ENCODE assay signal across 30 cellular contexts in genomic region chr1:187267745-187268277, GRCh38.
"Had no signal": no experiment of that assay in that cellular context is flagged by ENCODE, and none has a peak within 500 bp of the region (broad histone marks: within the 10 kb centered on the region; RNA-seq: fewer than 3 reads in every experiment).

No MANE protein-coding gene starts in this region.

- H3K27ac ChIP-seq: brain microvascular endothelial cell, PC-9, RWPE1 had no signal

- H3K27ac Mint-ChIP-seq: activated CD4-positive, alpha-beta memory T cell treated with anti-CD3 and anti-CD28 coated beads for 36 hours; activated naive CD4-positive, alpha-beta T cell treated with anti-CD3 and anti-CD28 coated beads, Interleukin-2, amount 10 ng/mL, durations not matched to agents 7 days and 5 days; activated naive CD8-positive, alpha-beta T cell; activated naive CD8-positive, alpha-beta T cell treated with anti-CD3 and anti-CD28 coated beads, Interleukin-2, amount 50 U/mL, for 24 hours; T-helper 1 cell treated with Interleukin-12 subunit alpha and Interleukin-12 subunit beta and Interleukin-4 antibody, amounts not matched to agents 30 μg/mL and 1 μg/mL, for 36 hours; T-helper 2 cell treated with Interferon-gamma antibody and Interleukin-4, amounts not matched to agents 5 μg/mL and 100 μg/mL, for 36 hours had no signal

- H3K36me3 Mint-ChIP-seq: activated CD4-positive, alpha-beta memory T cell treated with anti-CD3 and anti-CD28 coated beads for 36 hours; activated naive CD4-positive, alpha-beta T cell treated with anti-CD3 and anti-CD28 coated beads, Interleukin-2, amount 10 ng/mL, durations not matched to agents 7 days and 5 days; activated naive CD8-positive, alpha-beta T cell had no signal

- H3K36me3 ChIP-seq: brain microvascular endothelial cell had no signal

- H3K4me3 Mint-ChIP-seq: activated CD4-positive, alpha-beta memory T cell treated with anti-CD3 and anti-CD28 coated beads for 36 hours; activated naive CD4-positive, alpha-beta T cell treated with anti-CD3 and anti-CD28 coated beads, Interleukin-2, amount 10 ng/mL, durations not matched to agents 7 days and 5 days; activated naive CD8-positive, alpha-beta T cell; activated naive CD8-positive, alpha-beta T cell treated with anti-CD3 and anti-CD28 coated beads, Interleukin-2, amount 50 U/mL, for 24 hours; activated T-cell treated with anti-CD3 and anti-CD28 coated beads, Interleukin-2, amount 50 U/mL, for 4 hours; T-helper 1 cell treated with Interleukin-12 subunit alpha and Interleukin-12 subunit beta and Interleukin-4 antibody, amounts not matched to agents 30 μg/mL and 1 μg/mL, for 36 hours; T-helper 2 cell treated with Interferon-gamma antibody and Interleukin-4, amounts not matched to agents 5 μg/mL and 100 μg/mL, for 36 hours had no signal

- H3K4me3 ChIP-seq: PC-9 had no signal

- H3K4me1 Mint-ChIP-seq: activated naive CD4-positive, alpha-beta T cell treated with anti-CD3 and anti-CD28 coated beads, Interleukin-2, amount 10 ng/mL, durations not matched to agents 7 days and 5 days; activated naive CD8-positive, alpha-beta T cell treated with anti-CD3 and anti-CD28 coated beads, Interleukin-2, amount 50 U/mL, for 24 hours had no signal

- FAIRE-seq: RCC 7860 had no signal

- DNase-seq: activated CD4-positive, alpha-beta memory T cell treated with anti-CD3 and anti-CD28 coated beads for 36 hours; activated CD4-positive, alpha-beta T cell treated with anti-CD3 and anti-CD28 coated beads, Interleukin-2, amount 50 U/mL, for 1 hour; activated CD8-positive, alpha-beta memory T cell treated with anti-CD3 and anti-CD28 coated beads, Interleukin-2, amount 50 U/mL, for 4 hours; activated effector memory CD4-positive, alpha-beta T cell treated with Interleukin-2 at 50 U/mL for 16 hours; activated naive CD4-positive, alpha-beta T cell treated with anti-CD3 and anti-CD28 coated beads, Interleukin-2, amount 10 ng/mL, durations not matched to agents 7 days and 5 days; activated naive CD8-positive, alpha-beta T cell treated with anti-CD3 and anti-CD28 coated beads, Interleukin-2, amount 50 U/mL, for 24 hours; activated T-cell treated with anti-CD3 and anti-CD28 coated beads for 4 hours; activated T-cell treated with anti-CD3 and anti-CD28 coated beads, Interleukin-2, amount 50 U/mL, for 4 hours; aorta; brain microvascular endothelial cell; central memory CD4-positive, alpha-beta T cell; NCI-H1048; NCI-H1105 treated with DMSO at 0.1 percent for 48 hours; NCI-H1436; NCI-H1694; NCI-H1930; NCI-H2081 treated with DMSO at 0.1 percent for 48 hours; NCI-H226; NCI-H510A; NCI-H526; NCI-H748 treated with DMSO at 0.1 percent for 48 hours; NK-92 treated with Interleukin-12 subunit alpha and Interleukin-12 subunit beta, amount 100 ng/mL, for 24 hours; PC-9; SIG-M5 had no signal

- ATAC-seq: activated naive CD8-positive, alpha-beta T cell treated with anti-CD3 and anti-CD28 coated beads, Interleukin-2, amount 50 U/mL, for 24 hours; activated T-cell treated with anti-CD3 and anti-CD28 coated beads, Interleukin-2, amount 50 U/mL, for 4 hours; Right ventricle myocardium inferior had no signal

- H3K27me3 Mint-ChIP-seq: activated CD4-positive, alpha-beta memory T cell treated with anti-CD3 and anti-CD28 coated beads for 36 hours; activated naive CD4-positive, alpha-beta T cell treated with anti-CD3 and anti-CD28 coated beads, Interleukin-2, amount 10 ng/mL, durations not matched to agents 7 days and 5 days; activated naive CD8-positive, alpha-beta T cell; activated naive CD8-positive, alpha-beta T cell treated with anti-CD3 and anti-CD28 coated beads, Interleukin-2, amount 50 U/mL, for 24 hours had no signal

- H3K9me3 Mint-ChIP-seq: activated CD4-positive, alpha-beta memory T cell treated with anti-CD3 and anti-CD28 coated beads for 36 hours; activated naive CD4-positive, alpha-beta T cell treated with anti-CD3 and anti-CD28 coated beads, Interleukin-2, amount 10 ng/mL, durations not matched to agents 7 days and 5 days; activated naive CD8-positive, alpha-beta T cell treated with anti-CD3 and anti-CD28 coated beads, Interleukin-2, amount 50 U/mL, for 24 hours; activated T-cell treated with anti-CD3 and anti-CD28 coated beads, Interleukin-2, amount 50 U/mL, for 4 hours; T-helper 1 cell treated with Interleukin-12 subunit alpha and Interleukin-12 subunit beta and Interleukin-4 antibody, amounts not matched to agents 30 μg/mL and 1 μg/mL, for 36 hours; T-helper 2 cell treated with Interferon-gamma antibody and Interleukin-4, amounts not matched to agents 5 μg/mL and 100 μg/mL, for 36 hours had no signal
